In genomic region chr19:5988520-5989387, GRCh38 we compare ENCODE assay signal across 20 cellular contexts. TPM values are rescaled to one million over a fixed set of nuclear protein-coding genes. Genes with fewer than 3 reads are reported as not detected.
DNase-seq lines count a peak whose midpoint lies in the region; ATAC-seq and TF ChIP-seq lines count a peak whose summit lies in the region.
"Had no signal": no experiment of that assay in that cellular context is flagged by ENCODE, and none has a peak within 500 bp of the region (broad histone marks: within the 10 kb centered on the region; RNA-seq: fewer than 3 reads in every experiment).

No MANE protein-coding gene starts in this region.

- H3K4me3 ChIP-seq in OCI-LY3 (ENCODE audit: low read length) (no peak overlapping the region), epithelial cell of esophagus (ENCODE audit: low read length) (no peak overlapping the region), mucosa of descending colon (no peak overlapping the region)
- H3K4me3 ChIP-seq: hepatocyte had no signal

- no peaks in the 10 kb centered on the region for H3K9me3 Mint-ChIP-seq in HFFc6
- H3K9me3 Mint-ChIP-seq: activated CD4-positive, alpha-beta memory T cell treated with anti-CD3 and anti-CD28 coated beads for 36 hours; activated T-helper 1 cell treated with anti-CD3 and anti-CD28 coated beads, Interleukin-12 subunit alpha, Interleukin-12 subunit beta, Interleukin-2, Interleukin-4 antibody, amounts not matched to agents 30 ng/mL and 10 ng/mL and 1 ng/mL, durations not matched to agents 14 hours and 24 hours and 36 hours; CD8-positive, alpha-beta memory T cell; central memory CD8-positive, alpha-beta T cell had no signal

- ATAC-seq in mucosa of descending colon (no peak), HG02970 (IDR thresholded peaks at IDR 0.05; ENCODE audit: low FRiP score, unreplicated experiment) (no peak)
- ATAC-seq: right cardiac atrium had no signal

- DNase-seq in NCI-H748 (lab: John Stamatoyannopoulos, UW; ENCODE audit: unreplicated experiment) (peak; percentile 12), NCI-H748 treated with DMSO at 0.1 percent for 48 hours (lab: John Stamatoyannopoulos, UW) (no peak), DMS153 treated with DMSO at 0.1 percent for 48 hours (lab: John Stamatoyannopoulos, UW; ENCODE audit: unreplicated experiment) (peak; percentile 28), epithelial cell of esophagus (ENCODE audit: low read depth) (peak; percentile 19), HFFc6 (no peak), mucosa of descending colon (no peak)
- DNase-seq: ACHN; activated CD4-positive, alpha-beta memory T cell treated with anti-CD3 and anti-CD28 coated beads for 36 hours; CD8-positive, alpha-beta memory T cell; effector memory CD4-positive, alpha-beta T cell; kidney; NCI-H1694 treated with DMSO at 0.1 percent for 48 hours; NK-92 treated with Interleukin-12 subunit alpha and Interleukin-12 subunit beta, amount 100 ng/mL, for 24 hours; SIG-M5 had no signal

- H3K79me2 ChIP-seq in OCI-LY3 (ENCODE audit: low read length) = no peaks in the 10 kb centered on the region
- H3K79me2 ChIP-seq: hepatocyte had no signal

- H3K4me1 ChIP-seq in OCI-LY3 (ENCODE audit: low read length) = peaks cover 20% of the 10 kb centered on the region
- H3K4me1 ChIP-seq in mucosa of descending colon (ENCODE audit: low read depth) = peaks cover 5% of the 10 kb centered on the region

- no peaks in the 10 kb centered on the region for H4K20me1 ChIP-seq in OCI-LY3 (ENCODE audit: insufficient read depth, low read length)

- H3K27ac Mint-ChIP-seq in HFFc6 = no peak overlapping the region
- H3K27ac Mint-ChIP-seq: activated CD4-positive, alpha-beta memory T cell treated with anti-CD3 and anti-CD28 coated beads for 36 hours; CD8-positive, alpha-beta memory T cell had no signal

- peaks cover 37% of the 10 kb centered on the region for H3K4me1 Mint-ChIP-seq in HFFc6 (ENCODE audit: low read depth)

- H3K36me3 Mint-ChIP-seq in HFFc6 (ENCODE audit: low read depth) = peaks cover 4% of the 10 kb centered on the region; the same call in 1 of the 2 replicates
- H3K36me3 Mint-ChIP-seq: activated CD4-positive, alpha-beta memory T cell treated with anti-CD3 and anti-CD28 coated beads for 36 hours; CD8-positive, alpha-beta memory T cell had no signal

- no peaks in the 10 kb centered on the region for H3K36me3 ChIP-seq in OCI-LY3 (replicated peaks; ENCODE audit: low read depth, low read length)
- H3K36me3 ChIP-seq in mucosa of descending colon (ENCODE audit: low read depth) = no peaks in the 10 kb centered on the region

- H3K4me2 ChIP-seq in OCI-LY3 (ENCODE audit: low read length) = peak overlapping the region; percentile 16; the same call in 1 of the 2 replicates
- H3K4me2 ChIP-seq: hepatocyte had no signal

- intact Hi-C loops in mucosa of descending colon (cut with DNase I, micrococcal nuclease) = loop anchor here (5.0 kb wide), 1 partner anchor 34 kb away; no protein-coding TSS in a partner anchor

- H3K27me3 Mint-ChIP-seq in HFFc6 (ENCODE audit: insufficient read depth) = peaks cover 2% of the 10 kb centered on the region
- H3K27me3 Mint-ChIP-seq: activated CD4-positive, alpha-beta memory T cell treated with anti-CD3 and anti-CD28 coated beads for 36 hours; central memory CD8-positive, alpha-beta T cell had no signal

- TF ChIP-seq CTCF in OCI-LY3 (IDR thresholded peaks at IDR 0.05; ENCODE audit: low read depth, low read length) = no peak
- TF ChIP-seq CTCF in epithelial cell of esophagus (IDR thresholded peaks at IDR 0.05; ENCODE audit: insufficient read depth, low read depth, low read length, missing control alignments) = no peak
- TF ChIP-seq CTCF in HFFc6 (IDR thresholded peaks at IDR 0.05) = no peak
- TF ChIP-seq CTCF in mucosa of descending colon (IDR thresholded peaks at IDR 0.05) = no peak

- no peaks in the 10 kb centered on the region for H3K27me3 ChIP-seq in OCI-LY3 (ENCODE audit: low read depth, low read length)
- H3K27me3 ChIP-seq: hepatocyte had no signal

- no peak overlapping the region for H3K4me3 Mint-ChIP-seq in HFFc6

- H2AFZ ChIP-seq in OCI-LY3 (ENCODE audit: low read depth, low read length) = no peak overlapping the region
- H2AFZ ChIP-seq: hepatocyte had no signal

- H3K27ac ChIP-seq in OCI-LY3 (ENCODE audit: low read length) = no peak overlapping the region
- H3K27ac ChIP-seq: hepatocyte had no signal

- H3K9me3 ChIP-seq in OCI-LY3 (ENCODE audit: insufficient read depth, low read length) (no peaks in the 10 kb centered on the region), mucosa of descending colon (no peaks in the 10 kb centered on the region)

- H3K9ac ChIP-seq in OCI-LY3 (ENCODE audit: low read length) = no peak overlapping the region

RNA-seq across cellular contexts. Expression of gene RANBP3, which starts 10.8 kb away (rescaled TPM):
- total RNA-seq in HFFc6 (2021; fragmentation: NEBNext Ultra II Directional; extraction: Animal tissue kit (Norgen Biotek cat#: 25700)) = 10 to 100 TPM; 57.6 to 80.9 (median 70.4) TPM
- 10 to 100 TPM; 47.0 to 94.2 (median 60.5) TPM for total RNA-seq in mucosa of descending colon

Comparison
In these comparisons a context has a peak if more than half of its experiments do, and no peak if none do; other contexts are left out.
1. DNase-seq: peak in NCI-H748 (single experiment), DMS153 treated with DMSO at 0.1 percent for 48 hours (single experiment) and epithelial cell of esophagus (single experiment); none in NCI-H748 treated with DMSO at 0.1 percent for 48 hours (single experiment), HFFc6 (single experiment) and mucosa of descending colon (0 of 3).